ENCODE assay signal across 27 cellular contexts in genomic region chr16:88554711-88555264, GRCh38.
"Had no signal": no experiment of that assay in that cellular context is flagged by ENCODE, and none has a peak within 500 bp of the region (broad histone marks: within the 10 kb centered on the region; RNA-seq: fewer than 3 reads in every experiment).

No MANE protein-coding gene starts in this region.

- H3K27ac ChIP-seq: colonic mucosa, epithelial cell of prostate, esophagus squamous epithelium, parathyroid adenoma, spleen, testis, transverse colon had no signal

- H3K9ac ChIP-seq: parathyroid adenoma had no signal

- ATAC-seq: activated CD4-positive, alpha-beta T cell treated with anti-CD3 and anti-CD28 coated beads for 36 hours; activated CD8-positive, alpha-beta memory T cell treated with anti-CD3 and anti-CD28 coated beads, Interleukin-2, amount 10 ng/mL, durations not matched to agents 7 days and 5 days; activated CD8-positive, alpha-beta T cell treated with anti-CD3 and anti-CD28 coated beads, Interleukin-2, amount 10 ng/mL, durations not matched to agents 7 days and 5 days; activated T-cell treated with anti-CD3 and anti-CD28 coated beads, Interleukin-2, amount 50 U/mL, for 72 hours; left cardiac atrium; left ventricle myocardium superior; right cardiac atrium had no signal

- H3K79me2 ChIP-seq: parathyroid adenoma had no signal

- H3K27me3 ChIP-seq: testis had no signal

- H2AFZ ChIP-seq: parathyroid adenoma had no signal

- H3K9me3 ChIP-seq: colonic mucosa, esophagus squamous epithelium, testis, transverse colon had no signal

- FAIRE-seq: endometrium, keratinocyte, urothelium cell line had no signal

- H3K4me3 ChIP-seq: colonic mucosa, esophagus squamous epithelium, spleen, testis, transverse colon had no signal

- H3K4me1 ChIP-seq: colonic mucosa, parathyroid adenoma had no signal

- DNase-seq: activated CD4-positive, alpha-beta T cell treated with anti-CD3 and anti-CD28 coated beads for 36 hours; activated CD4-positive, CD25-positive, alpha-beta regulatory T cell; activated CD8-positive, alpha-beta memory T cell treated with anti-CD3 and anti-CD28 coated beads, Interleukin-2, amount 10 ng/mL, durations not matched to agents 7 days and 5 days; activated CD8-positive, alpha-beta T cell treated with anti-CD3 and anti-CD28 coated beads, Interleukin-2, amount 10 ng/mL, durations not matched to agents 7 days and 5 days; activated effector memory CD4-positive, alpha-beta T cell treated with Interleukin-2 at 50 U/mL for 16 hours; activated naive CD4-positive, alpha-beta T cell treated with Interleukin-2 at 50 U/mL for 16 hours; activated T-cell treated with anti-CD3 and anti-CD28 coated beads for 4 hours; activated T-cell treated with anti-CD3 and anti-CD28 coated beads, Interleukin-2, amount 50 U/mL, for 72 hours; anterior cingulate cortex; cerebellar nuclear complex; colonic mucosa; effector CD8-positive, alpha-beta T cell; esophagus squamous epithelium; foreskin melanocyte; left cardiac atrium; left ventricle myocardium superior; nucleus accumbens; spleen; stimulated activated naive CD4-positive, alpha-beta T cell treated with Interleukin-2 at 50 U/mL for 16 hours; testis; transverse colon had no signal

- H3K36me3 ChIP-seq: colonic mucosa, esophagus squamous epithelium, spleen, transverse colon had no signal
